In genomic region chr10:68826764-68827591, GRCh38 we compare ENCODE assay signal across 8 cellular contexts. TPM values are rescaled to one million over a fixed set of nuclear protein-coding genes. Genes with fewer than 3 reads are reported as not detected.
A peak's percentile ranks its signal among the peaks of the same experiment; 100 is the strongest.
DNase-seq lines count a peak whose midpoint lies in the region; ATAC-seq, FAIRE-seq and TF ChIP-seq lines count a peak whose summit lies in the region.

Gene STOX1 (plus strand): TSS chr10:68827531. CDS start chr10:68827624, 93 bp downstream.

- H3K27ac ChIP-seq in neutrophil (no peak within 1 kb of the TSS), thoracic aorta (no peak within 1 kb of the TSS)

- H3K9me3 ChIP-seq in neutrophil (no peaks in the 10 kb centered on the region), thoracic aorta (no peaks in the 10 kb centered on the region)

- ATAC-seq in GM19035 (IDR thresholded peaks at IDR 0.05; ENCODE audit: unreplicated experiment) (peak; percentile 64), HG03565 (IDR thresholded peaks at IDR 0.05; ENCODE audit: unreplicated experiment) (peak; percentile 47), thoracic aorta (ENCODE audit: insufficient number of reproducible peaks, low FRiP score, low read depth) (no peak)

- TF ChIP-seq CTCF in AG09309 (IDR thresholded peaks at IDR 0.05; ENCODE audit: control insufficient read depth, insufficient read depth, low read depth, low read length, missing control alignments) = no peak
- no peak for TF ChIP-seq CTCF in fibroblast of the aortic adventitia (IDR thresholded peaks at IDR 0.05; ENCODE audit: insufficient read depth, low read length)
- TF ChIP-seq CTCF in neutrophil (IDR thresholded peaks at IDR 0.05) = no peak
- TF ChIP-seq CTCF in thoracic aorta (IDR thresholded peaks at IDR 0.05) = no peak

- no peak for FAIRE-seq in RCC 7860 (lab: Jason Lieb, UNC)

- H3K36me3 ChIP-seq in neutrophil = no peaks in the 10 kb centered on the region
- no peaks in the 10 kb centered on the region for H3K36me3 ChIP-seq in thoracic aorta

- peak within 1 kb of the TSS; percentile 62 for H3K4me3 ChIP-seq in AG09309 (ENCODE audit: control insufficient read depth, low read depth, low read length)
- peak within 1 kb of the TSS; percentile 62 for H3K4me3 ChIP-seq in fibroblast of the aortic adventitia (ENCODE audit: low read depth, low read length)
- peak within 1 kb of the TSS; percentile 23 to 45 for H3K4me3 ChIP-seq in neutrophil (ENCODE audit: low read depth in 1 of 2, low read length in 1 of 2)
- H3K4me3 ChIP-seq in thoracic aorta = peak within 1 kb of the TSS; percentile 71

- no peak for DNase-seq in AG09309 (ENCODE audit: low read depth)
- peak; percentile 18 for DNase-seq in RCC 7860 (ENCODE audit: low spot score)
- DNase-seq in activated effector memory CD4-positive, alpha-beta T cell treated with Interleukin-2 at 50 U/mL for 16 hours = peak; percentile 31
- peak; percentile 27 for DNase-seq in fibroblast of the aortic adventitia (ENCODE audit: low read depth)
- no peak for DNase-seq in thoracic aorta (ENCODE audit: low spot score)

- peaks cover 63% of the 10 kb centered on the region for H3K27me3 ChIP-seq in neutrophil
- H3K27me3 ChIP-seq in thoracic aorta (replicated peaks; ENCODE audit: insufficient read depth) = no peaks in the 10 kb centered on the region

- H3K4me1 ChIP-seq in neutrophil (ENCODE audit: control insufficient read depth in 1 of 2, insufficient read depth in 1 of 2, low read depth in 1 of 2, low read length in 1 of 2) (peaks cover 6 to 8% of the 10 kb centered on the region in 2 experiments), thoracic aorta (ENCODE audit: control insufficient read depth in 1 of 2, low read depth in 2 of 2) (peaks cover 4 to 6% of the 10 kb centered on the region in 2 donors)

RNA-seq across cellular contexts. Expression of gene STOX1, which starts in this region (rescaled TPM):
- total RNA-seq in fibroblast of the aortic adventitia (ENCODE audit: low replicate concordance) (0.09 TPM in 1 of 2 replicates, not detected in the other), thoracic aorta (under 1 TPM in 1 of 2 donors, not detected in 1; 0.14 TPM)

Comparison
In these comparisons a context has a peak if more than half of its experiments do, and no peak if none do; other contexts are left out.
1. Peak in DNase-seq and H3K4me3 ChIP-seq in fibroblast of the aortic adventitia; RNA of the gene not detected or under 1 TPM.
2. DNase-seq: peak in RCC 7860 (single experiment) and activated effector memory CD4-positive, alpha-beta T cell treated with Interleukin-2 at 50 U/mL for 16 hours (single experiment); none in AG09309 (single experiment) and thoracic aorta (single experiment).
3. Peak in every context shown above with its lines, with median percentiles within 50 percentile points of each other: H3K4me3 ChIP-seq.